16 cellular contexts compared by ENCODE assay signal in genomic region chr2:7962191-7962590, GRCh38.
DNase-seq lines count a peak whose midpoint lies in the region; ATAC-seq and TF ChIP-seq lines count a peak whose summit lies in the region.
"Had no signal": no experiment of that assay in that cellular context is flagged by ENCODE, and none has a peak within 500 bp of the region (broad histone marks: within the 10 kb centered on the region; RNA-seq: fewer than 3 reads in every experiment).

No MANE protein-coding gene starts in this region.

- peaks cover 8% of the 10 kb centered on the region; the same call in 1 of the 2 replicates for H3K4me1 ChIP-seq in H9 (ENCODE audit: insufficient read depth, low read length)
- no peaks in the 10 kb centered on the region for H3K4me1 ChIP-seq in tibial artery

- no peak overlapping the region for H2BK120ac ChIP-seq in H9 (ENCODE audit: low read depth, low read length, poor library complexity, severe bottlenecking)

- intact Hi-C loops in tibial artery (cut with DNase I; ENCODE audit: low total_unique reads), result no loop called here

- H3K18ac ChIP-seq in H9 (ENCODE audit: insufficient read length, low read depth, low read length), result no peak overlapping the region

- WGBS in H9 (ENCODE audit: extremely low coverage, insufficient read length, low lambda C conversion rate), result no CpG with 5 or more reads among the region's 3 CpGs

- H3K79me2 ChIP-seq in H9 (ENCODE audit: insufficient read depth, low read length), result no peaks in the 10 kb centered on the region

- no peak overlapping the region for H2BK12ac ChIP-seq in H9 (ENCODE audit: insufficient read length, low read depth, low read length)

- no peak overlapping the region for H3K4me3 Mint-ChIP-seq in H9
- H3K4me3 Mint-ChIP-seq: B cell; CD4-positive, CD25-positive, alpha-beta regulatory T cell had no signal

- H2AFZ ChIP-seq in H9 (ENCODE audit: low read length), result no peak overlapping the region

- no peak overlapping the region for H2BK15ac ChIP-seq in H9 (ENCODE audit: low read depth, low read length)

- H4K91ac ChIP-seq in H9 (ENCODE audit: insufficient read length, low read depth, low read length), result no peak overlapping the region

- peaks cover 8% of the 10 kb centered on the region for H3K27me3 Mint-ChIP-seq in H9 (ENCODE audit: low read depth)
- H3K27me3 Mint-ChIP-seq: CD4-positive, CD25-positive, alpha-beta regulatory T cell had no signal

- H3K9me3 ChIP-seq in H9 (ENCODE audit: control insufficient read depth, low read depth, low read length), result no peaks in the 10 kb centered on the region
- H3K9me3 ChIP-seq in tibial artery, result no peaks in the 10 kb centered on the region

- no peak overlapping the region for H3K4me2 ChIP-seq in H9 (ENCODE audit: insufficient read depth, insufficient read length, low read length)

- no peak overlapping the region for H3T11ph ChIP-seq in H9 (ENCODE audit: low read length)

- no peak overlapping the region for H2AK5ac ChIP-seq in H9 (ENCODE audit: insufficient read length, low read length)

- no peaks in the 10 kb centered on the region for H3K23me2 ChIP-seq in H9 (ENCODE audit: insufficient read length, low read depth, low read length, poor library complexity, severe bottlenecking)

- DNase-seq in DMS153 (lab: John Stamatoyannopoulos, UW) (peak; percentile 47), DMS153 treated with DMSO at 0.1 percent for 48 hours (lab: John Stamatoyannopoulos, UW; ENCODE audit: unreplicated experiment) (no peak), H9 (no peak), NCI-H774 (lab: John Stamatoyannopoulos, UW) (peak; percentile 19), iPS-NIHi7 (ENCODE audit: extremely low spot score) (peak; percentile 36), tibial artery (no peak)
- DNase-seq: CD4-positive, CD25-positive, alpha-beta regulatory T cell; HCEC 1CT; NCI-H1105; NCI-H187; NCI-H526 treated with DMSO at 0.1 percent for 48 hours had no signal

- H3K4ac ChIP-seq in H9 (ENCODE audit: low read depth, low read length), result no peak overlapping the region

- no peaks in the 10 kb centered on the region for H4K20me1 ChIP-seq in H9 (ENCODE audit: control insufficient read depth, insufficient read depth, insufficient read length)

- H3K9me3 Mint-ChIP-seq in H9, result no peaks in the 10 kb centered on the region; a peak in 1 of 5 replicates
- H3K9me3 Mint-ChIP-seq: CD4-positive, CD25-positive, alpha-beta regulatory T cell had no signal

- H3K27ac ChIP-seq in H9 (ENCODE audit: insufficient read length, low read depth, low read length) (no peak overlapping the region), tibial artery (no peak overlapping the region)
- H3K27ac ChIP-seq: 22Rv1, RWPE1 had no signal

- H3K27ac Mint-ChIP-seq in H9, result peak overlapping the region in 2 of 3 experiments; percentile 13 to 48; a peak in 1 of 7 replicates
- H3K27ac Mint-ChIP-seq: B cell; CD4-positive, CD25-positive, alpha-beta regulatory T cell had no signal

- no peak overlapping the region for H3K56ac ChIP-seq in H9 (ENCODE audit: insufficient read length, low read depth, low read length)

- no peak overlapping the region for H3K9ac ChIP-seq in H9 (ENCODE audit: extremely low read depth, insufficient read length, low read length)

- no peak overlapping the region for H3K4me3 ChIP-seq in tibial artery

- ATAC-seq in HG03378 (IDR thresholded peaks at IDR 0.05; ENCODE audit: unreplicated experiment) (no peak), GM18520 (IDR thresholded peaks at IDR 0.05; ENCODE audit: unreplicated experiment) (no peak)

- H3K4me1 Mint-ChIP-seq in H9, result peaks cover 10 to 15% of the 10 kb centered on the region in 2 experiments
- H3K4me1 Mint-ChIP-seq: B cell; CD4-positive, CD25-positive, alpha-beta regulatory T cell had no signal

- no peaks in the 10 kb centered on the region; a peak in 1 of 7 replicates for H3K36me3 Mint-ChIP-seq in H9 (ENCODE audit: insufficient read depth in 1 of 3, low read depth in 3 of 3)
- H3K36me3 Mint-ChIP-seq: CD4-positive, CD25-positive, alpha-beta regulatory T cell had no signal

- TF ChIP-seq CTCF in H9 (conservative IDR thresholded peaks at IDR 0.05) (no peak), tibial artery (IDR thresholded peaks at IDR 0.05) (no peak)

- H2BK5ac ChIP-seq in H9 (ENCODE audit: insufficient read length, low read length), result no peak overlapping the region

- no peak overlapping the region for H4K8ac ChIP-seq in H9 (replicated peaks; ENCODE audit: insufficient read length, low read depth, low read length)

- no peak overlapping the region for H2BK20ac ChIP-seq in H9 (ENCODE audit: low read depth, low read length, poor library complexity, severe bottlenecking)

- H4K5ac ChIP-seq in H9 (ENCODE audit: insufficient read length, low read depth, low read length), result no peak overlapping the region

- H3K36me3 ChIP-seq in tibial artery, result no peaks in the 10 kb centered on the region

- H3K23ac ChIP-seq in H9 (ENCODE audit: insufficient read length, low read depth, low read length), result no peak overlapping the region

- no peaks in the 10 kb centered on the region for H3K27me3 ChIP-seq in H9 (ENCODE audit: insufficient read depth, low read length)
- no peaks in the 10 kb centered on the region for H3K27me3 ChIP-seq in tibial artery

- H3K14ac ChIP-seq in H9 (ENCODE audit: insufficient read depth, low read length), result no peak overlapping the region

- no peaks in the 10 kb centered on the region for H3K79me1 ChIP-seq in H9 (ENCODE audit: insufficient read depth, low read depth, low read length, poor library complexity, severe bottlenecking)

Comparison
In these comparisons a context has a peak if more than half of its experiments do, and no peak if none do; other contexts are left out.
1. DNase-seq: peak in DMS153 (single experiment), NCI-H774 (single experiment) and iPS-NIHi7 (single experiment); none in DMS153 treated with DMSO at 0.1 percent for 48 hours (single experiment), H9 (single experiment) and tibial artery (0 of 2).